Comparison of ENCODE assay signal across 2 cellular contexts in genomic region chr14:34804933-34805332, GRCh38.
TF ChIP-seq lines count a peak whose summit lies in the region.

No MANE protein-coding gene starts in this region.

TF ChIP-seq in HepG2, 621 proteins besides CTCF, POLR2A, EP300 and RAD21 (continued from another document):
- TF ChIP-seq SATB2 (CRISPR knock-in tag; IDR thresholded peaks at IDR 0.05) (no peak), ZNF841 (CRISPR knock-in tag; IDR thresholded peaks at IDR 0.05; ENCODE audit: borderline replicate concordance) (no peak), ZNF644 (CRISPR knock-in tag; IDR thresholded peaks at IDR 0.05; ENCODE audit: low read depth) (peak; percentile 14; the same call in 1 of the 2 replicates)
TF ChIP-seq in HepG2: peak in this region for 1.

TF ChIP-seq in K562, 482 proteins besides CTCF, POLR2A, EP300 and RAD21:
- TF ChIP-seq ARID3B (CRISPR knock-in tag; IDR thresholded peaks at IDR 0.05; ENCODE audit: borderline replicate concordance) = no peak
- no peak for TF ChIP-seq BCOR (IDR thresholded peaks at IDR 0.05)
- 0 out of 2 replicates have a peak, but pooled peaks have one; percentile 28 for TF ChIP-seq ZNF766 (CRISPR knock-in tag; conservative IDR thresholded peaks at IDR 0.05)
- TF ChIP-seq LARP7 (IDR thresholded peaks at IDR 0.05) = no peak
- no peak for TF ChIP-seq ZNF79 (CRISPR knock-in tag; IDR thresholded peaks at IDR 0.05; ENCODE audit: low read depth)
- peak in 1 of 3 experiments; percentile 54 for TF ChIP-seq YY1 (IDR thresholded peaks at IDR 0.05; ENCODE audit: borderline replicate concordance in 1 of 3, control insufficient read depth in 1 of 3, extremely low read depth in 1 of 3, insufficient read depth in 3 of 3, insufficient read length in 1 of 3, insufficient replicate concordance in 2 of 3, low read depth in 1 of 3, low read length in 2 of 3)
- no peak for TF ChIP-seq ZNF23 (CRISPR knock-in tag; IDR thresholded peaks at IDR 0.05)
- TF ChIP-seq BACH1 (tag; IDR thresholded peaks at IDR 0.05) = no peak
- no peak for TF ChIP-seq CCAR2 (IDR thresholded peaks at IDR 0.05; ENCODE audit: low read depth, low read length)
- TF ChIP-seq, protein P1, sequence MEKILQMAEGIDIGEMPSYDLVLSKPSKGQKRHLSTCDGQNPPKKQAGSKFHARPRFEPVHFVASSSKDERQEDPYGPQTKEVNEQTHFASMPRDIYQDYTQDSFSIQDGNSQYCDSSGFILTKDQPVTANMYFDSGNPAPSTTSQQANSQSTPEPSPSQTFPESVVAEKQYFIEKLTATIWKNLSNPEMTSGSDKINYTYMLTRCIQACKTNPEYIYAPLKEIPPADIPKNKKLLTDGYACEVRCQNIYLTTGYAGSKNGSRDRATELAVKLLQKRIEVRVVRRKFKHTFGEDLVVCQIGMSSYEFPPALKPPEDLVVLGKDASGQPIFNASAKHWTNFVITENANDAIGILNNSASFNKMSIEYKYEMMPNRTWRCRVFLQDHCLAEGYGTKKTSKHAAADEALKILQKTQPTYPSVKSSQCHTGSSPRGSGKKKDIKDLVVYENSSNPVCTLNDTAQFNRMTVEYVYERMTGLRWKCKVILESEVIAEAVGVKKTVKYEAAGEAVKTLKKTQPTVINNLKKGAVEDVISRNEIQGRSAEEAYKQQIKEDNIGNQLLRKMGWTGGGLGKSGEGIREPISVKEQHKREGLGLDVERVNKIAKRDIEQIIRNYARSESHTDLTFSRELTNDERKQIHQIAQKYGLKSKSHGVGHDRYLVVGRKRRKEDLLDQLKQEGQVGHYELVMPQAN (IDR thresholded peaks at IDR 0.05; ENCODE audit: borderline replicate concordance) = no peak
